ENCODE assay signal across 31 cellular contexts in the genomic region with DNA sequence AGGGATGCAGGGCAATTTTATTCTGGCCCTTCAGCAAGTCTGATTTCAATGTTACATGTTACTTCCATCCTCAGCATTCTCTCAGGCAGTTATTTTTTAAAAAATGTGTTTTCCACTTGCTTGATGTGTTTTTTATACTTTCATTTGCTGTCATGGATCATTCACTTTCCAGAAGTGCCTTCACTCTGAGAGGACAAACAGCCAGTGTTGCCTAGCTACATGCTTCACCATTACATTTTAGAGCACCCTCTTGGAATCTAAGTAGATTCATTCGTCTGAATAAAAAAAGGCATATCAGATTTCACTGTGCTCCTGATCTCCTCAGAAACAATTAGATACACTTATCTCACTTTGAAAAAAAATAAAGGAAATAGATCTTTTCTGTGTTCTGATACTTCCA.
DNase-seq lines count a peak whose midpoint lies in the region; ATAC-seq and TF ChIP-seq lines count a peak whose summit lies in the region.
"Had no signal": no experiment of that assay in that cellular context is flagged by ENCODE, and none has a peak within 500 bp of the region (broad histone marks: within the 10 kb centered on the region; RNA-seq: fewer than 3 reads in every experiment).

No MANE protein-coding gene starts in this region.

- H3K4me1 Mint-ChIP-seq in nephron progenitor cell, result peaks cover 32% of the 10 kb centered on the region
- H3K4me1 Mint-ChIP-seq in chondrocyte (ENCODE audit: low read depth), result no peaks in the 10 kb centered on the region
- H3K4me1 Mint-ChIP-seq in activated CD4-positive, alpha-beta T cell treated with anti-CD3 and anti-CD28 coated beads, Interleukin-2, amount 10 ng/mL, durations not matched to agents 7 days and 5 days, result no peaks in the 10 kb centered on the region
- H3K4me1 Mint-ChIP-seq: activated CD4-positive, alpha-beta T cell treated with anti-CD3 and anti-CD28 coated beads for 36 hours; activated naive CD8-positive, alpha-beta T cell treated with anti-CD3 and anti-CD28 coated beads, Interleukin-2, amount 50 U/mL, for 24 hours; B cell; endodermal cell; naive thymus-derived CD8-positive, alpha-beta T cell had no signal

- DNase-seq in NCI-H2196 (lab: John Stamatoyannopoulos, UW; ENCODE audit: unreplicated experiment) (peak; percentile 15), NCI-H2196 treated with DMSO at 0.1 percent for 48 hours (lab: John Stamatoyannopoulos, UW; ENCODE audit: unreplicated experiment) (no peak), NCI-H2029 (lab: John Stamatoyannopoulos, UW) (peak; percentile 91), PC-9 (no peak), nephron progenitor cell (no peak), chondrocyte (ENCODE audit: low spot score) (no peak)
- DNase-seq in activated CD4-positive, alpha-beta T cell treated with anti-CD3 and anti-CD28 coated beads, Interleukin-2, amount 10 ng/mL, durations not matched to agents 7 days and 5 days, result no peak
- DNase-seq: activated CD4-positive, alpha-beta T cell treated with anti-CD3 and anti-CD28 coated beads for 36 hours; activated CD8-positive, alpha-beta memory T cell treated with anti-CD3 and anti-CD28 coated beads for 24 hours; activated gamma-delta T cell; activated naive CD8-positive, alpha-beta T cell treated with anti-CD3 and anti-CD28 coated beads, Interleukin-2, amount 50 U/mL, for 24 hours; activated T-cell treated with anti-CD3 and anti-CD28 coated beads, Interleukin-2, amount 50 U/mL, for 1 hour; colonic mucosa; endodermal cell; gastrocnemius medialis; GOT3; Karpas-422; left ventricle myocardium inferior; naive thymus-derived CD8-positive, alpha-beta T cell; NCI-H524 treated with DMSO at 0.1 percent for 48 hours; ovary; RPMI8226; spleen; stimulated activated CD4-positive, alpha-beta T cell treated with anti-CD3 and anti-CD28 coated beads, Interleukin-4, amount 100 ng/mL, for 1 hour; stimulated activated naive CD4-positive, alpha-beta T cell had no signal

- no peak for ATAC-seq in HG03442 (IDR thresholded peaks at IDR 0.05; ENCODE audit: unreplicated experiment)
- ATAC-seq: activated CD4-positive, alpha-beta T cell treated with anti-CD3 and anti-CD28 coated beads for 36 hours; activated naive CD8-positive, alpha-beta T cell treated with anti-CD3 and anti-CD28 coated beads, Interleukin-2, amount 50 U/mL, for 24 hours; gastrocnemius medialis; GM12878; naive thymus-derived CD8-positive, alpha-beta T cell had no signal

- TF ChIP-seq CTCF in PC-9 (conservative IDR thresholded peaks at IDR 0.05), result no peak
- no peak for TF ChIP-seq CTCF in nephron progenitor cell (IDR thresholded peaks at IDR 0.05)
- no peak for TF ChIP-seq CTCF in chondrocyte (IDR thresholded peaks at IDR 0.05)

- H3K27ac Mint-ChIP-seq in nephron progenitor cell (peak overlapping the region; percentile 17), chondrocyte (ENCODE audit: unreplicated experiment) (no peak overlapping the region)
- no peak overlapping the region for H3K27ac Mint-ChIP-seq in activated CD4-positive, alpha-beta T cell treated with anti-CD3 and anti-CD28 coated beads, Interleukin-2, amount 10 ng/mL, durations not matched to agents 7 days and 5 days
- H3K27ac Mint-ChIP-seq: activated CD4-positive, alpha-beta T cell treated with anti-CD3 and anti-CD28 coated beads for 36 hours; activated naive CD8-positive, alpha-beta T cell treated with anti-CD3 and anti-CD28 coated beads, Interleukin-2, amount 50 U/mL, for 24 hours; B cell; endodermal cell; mesothelial cell of epicardium; naive thymus-derived CD8-positive, alpha-beta T cell had no signal

- no peaks in the 10 kb centered on the region for H4K20me1 ChIP-seq in PC-9 (ENCODE audit: insufficient read depth)

- H3K27me3 Mint-ChIP-seq in nephron progenitor cell (ENCODE audit: low read depth, poor library complexity), result no peaks in the 10 kb centered on the region
- peaks cover 31% of the 10 kb centered on the region for H3K27me3 Mint-ChIP-seq in chondrocyte (ENCODE audit: low read depth)
- H3K27me3 Mint-ChIP-seq in activated CD4-positive, alpha-beta T cell treated with anti-CD3 and anti-CD28 coated beads, Interleukin-2, amount 10 ng/mL, durations not matched to agents 7 days and 5 days, result peaks cover 9% of the 10 kb centered on the region

- peaks cover 10% of the 10 kb centered on the region for H3K9me3 Mint-ChIP-seq in nephron progenitor cell
- peaks cover 3% of the 10 kb centered on the region for H3K9me3 Mint-ChIP-seq in chondrocyte (ENCODE audit: low read depth)
- H3K9me3 Mint-ChIP-seq in activated CD4-positive, alpha-beta T cell treated with anti-CD3 and anti-CD28 coated beads, Interleukin-2, amount 10 ng/mL, durations not matched to agents 7 days and 5 days, result no peaks in the 10 kb centered on the region
- H3K9me3 Mint-ChIP-seq: activated naive CD8-positive, alpha-beta T cell treated with anti-CD3 and anti-CD28 coated beads, Interleukin-2, amount 50 U/mL, for 24 hours had no signal

- POLR2A ChIA-PET in PC-9 (lab: Charles Lee; ENCODE audit: unreplicated experiment), result no interaction called here
- POLR2A ChIA-PET in activated CD4-positive, alpha-beta T cell treated with anti-CD3 and anti-CD28 coated beads, Interleukin-2, amount 10 ng/mL, durations not matched to agents 7 days and 5 days (lab: Charles Lee), result no interaction called here

- H3K79me2 ChIP-seq in PC-9 (ENCODE audit: low read depth), result no peaks in the 10 kb centered on the region
- H3K79me2 ChIP-seq: hepatocyte had no signal

- BruUV-seq in PC-9 (replicated peaks; lab: Mats Ljungman, UMichigan), result no TSS peak

- no peak overlapping the region for H3K4me3 Mint-ChIP-seq in nephron progenitor cell
- H3K4me3 Mint-ChIP-seq in chondrocyte (ENCODE audit: unreplicated experiment), result no peak overlapping the region
- H3K4me3 Mint-ChIP-seq in activated CD4-positive, alpha-beta T cell treated with anti-CD3 and anti-CD28 coated beads, Interleukin-2, amount 10 ng/mL, durations not matched to agents 7 days and 5 days, result no peak overlapping the region
- H3K4me3 Mint-ChIP-seq: activated CD4-positive, alpha-beta T cell treated with anti-CD3 and anti-CD28 coated beads for 36 hours; activated naive CD8-positive, alpha-beta T cell treated with anti-CD3 and anti-CD28 coated beads, Interleukin-2, amount 50 U/mL, for 24 hours; B cell; endodermal cell; mesothelial cell of epicardium; naive thymus-derived CD8-positive, alpha-beta T cell had no signal

- CTCF ChIA-PET in PC-9 (lab: Charles Lee), result no interaction called here
- CTCF ChIA-PET in activated CD4-positive, alpha-beta T cell treated with anti-CD3 and anti-CD28 coated beads, Interleukin-2, amount 10 ng/mL, durations not matched to agents 7 days and 5 days (lab: Charles Lee), result no interaction called here

- H2AFZ ChIP-seq in PC-9, result 0 out of 2 replicates have a peak overlapping the region, but pooled peaks have one; percentile 48
- H2AFZ ChIP-seq: hepatocyte had no signal

- intact Hi-C loops in PC-9 (cut with micrococcal nuclease; ENCODE audit: unreplicated experiment), result no loop called here

- H3K36me3 Mint-ChIP-seq in nephron progenitor cell (ENCODE audit: low read depth) (peaks cover 4% of the 10 kb centered on the region), chondrocyte (ENCODE audit: low read depth) (peaks cover 2% of the 10 kb centered on the region)
- H3K36me3 Mint-ChIP-seq in activated CD4-positive, alpha-beta T cell treated with anti-CD3 and anti-CD28 coated beads, Interleukin-2, amount 10 ng/mL, durations not matched to agents 7 days and 5 days (ENCODE audit: low read depth), result no peaks in the 10 kb centered on the region
- H3K36me3 Mint-ChIP-seq: mesothelial cell of epicardium; naive thymus-derived CD8-positive, alpha-beta T cell had no signal

- H3K4me2 ChIP-seq in PC-9, result no peak overlapping the region
- H3K4me2 ChIP-seq: hepatocyte had no signal

- H3K4me1 ChIP-seq in PC-9 (replicated peaks; ENCODE audit: insufficient read depth), result peaks cover 7% of the 10 kb centered on the region; the same call in 1 of the 2 replicates
- H3K4me1 ChIP-seq: colonic mucosa, gastrocnemius medialis, left ventricle myocardium inferior, right atrium auricular region, spleen had no signal

- no peaks in the 10 kb centered on the region for H3F3A ChIP-seq in PC-9 (ENCODE audit: insufficient read depth, low read depth)

- no peaks in the 10 kb centered on the region for H3K9me3 ChIP-seq in PC-9 (ENCODE audit: insufficient read depth, low read depth)
- H3K9me3 ChIP-seq: colonic mucosa, gastrocnemius medialis, ovary, right atrium auricular region had no signal

- no peaks in the 10 kb centered on the region for H3K27me3 ChIP-seq in PC-9 (ENCODE audit: insufficient read depth, low read depth)
- H3K27me3 ChIP-seq: colonic mucosa, gastrocnemius medialis, hepatocyte, ovary, right atrium auricular region, spleen had no signal

- no peaks in the 10 kb centered on the region for H3K36me3 ChIP-seq in PC-9 (ENCODE audit: low read depth)
- H3K36me3 ChIP-seq: colonic mucosa, gastrocnemius medialis, left ventricle myocardium inferior, ovary, right atrium auricular region, spleen had no signal

- H3K4me3 ChIP-seq in PC-9, result no peak overlapping the region
- H3K4me3 ChIP-seq: colonic mucosa, gastrocnemius medialis, GM12878, hepatocyte, left ventricle myocardium inferior, ovary, right atrium auricular region, spleen had no signal

- H3K9me2 ChIP-seq in PC-9 (ENCODE audit: insufficient read depth), result no peaks in the 10 kb centered on the region

- no peak overlapping the region for H3K27ac ChIP-seq in PC-9
- H3K27ac ChIP-seq: colonic mucosa, gastrocnemius medialis, hepatocyte, left ventricle myocardium inferior, ovary, right atrium auricular region, spleen had no signal

Comparison
In these comparisons a context has a peak if more than half of its experiments do, and no peak if none do; other contexts are left out.
1. DNase-seq: peak in NCI-H2196 (single experiment) and NCI-H2029 (single experiment); none in NCI-H2196 treated with DMSO at 0.1 percent for 48 hours (single experiment), PC-9 (0 of 2), nephron progenitor cell (single experiment), chondrocyte (single experiment) and activated CD4-positive, alpha-beta T cell treated with anti-CD3 and anti-CD28 coated beads, Interleukin-2, amount 10 ng/mL, durations not matched to agents 7 days and 5 days (single experiment).